8 cellular contexts compared by ENCODE assay signal in the genomic region with DNA sequence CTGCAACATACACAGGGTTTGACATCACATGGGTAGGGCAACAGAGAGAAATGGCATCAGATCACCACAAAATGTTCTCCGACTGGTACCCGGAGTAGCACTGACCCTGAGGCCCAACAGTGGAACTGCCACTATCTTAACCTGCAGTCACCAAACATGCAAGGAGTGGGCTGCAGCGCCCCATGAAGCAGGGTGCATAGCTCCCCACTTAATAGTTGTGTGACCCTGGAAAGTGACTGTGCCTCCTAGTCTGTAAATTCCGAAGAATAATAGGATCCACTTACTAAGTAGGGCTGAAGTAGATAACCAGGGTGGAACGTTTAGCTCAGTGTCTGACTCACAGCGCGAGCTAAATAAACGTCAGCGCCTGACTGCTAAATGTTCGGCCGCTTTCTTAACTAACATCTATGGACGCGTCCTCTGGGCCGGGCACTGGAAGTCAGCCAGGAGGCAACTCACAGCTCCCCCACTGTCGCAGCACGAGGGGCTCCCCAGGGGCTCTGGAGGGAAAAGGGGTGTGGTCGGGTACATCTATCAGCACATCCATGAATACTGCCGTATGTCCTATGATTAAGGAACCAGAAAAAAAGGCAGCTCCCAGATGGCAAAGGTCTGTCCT. TPM values are rescaled to one million over a fixed set of nuclear protein-coding genes. Genes with fewer than 3 reads are reported as not detected.
A peak's percentile ranks its signal among the peaks of the same experiment; 100 is the strongest.
DNase-seq lines count a peak whose midpoint lies in the region; TF ChIP-seq lines count a peak whose summit lies in the region.

No MANE protein-coding gene starts in this region.

- peaks cover 16% of the 10 kb centered on the region for H3K79me2 ChIP-seq in smooth muscle cell (ENCODE audit: low read depth)

- H3K4me1 ChIP-seq in adipocyte (ENCODE audit: control insufficient read depth, insufficient read depth, low read length) = peaks cover 17% of the 10 kb centered on the region
- H3K4me1 ChIP-seq in iPS DF 6.9 (ENCODE audit: control insufficient read depth, insufficient read depth, low read length) = no peaks in the 10 kb centered on the region
- H3K4me1 ChIP-seq in smooth muscle cell (ENCODE audit: low read depth) = peaks cover 6% of the 10 kb centered on the region

- H3K4me2 ChIP-seq in smooth muscle cell = peak overlapping the region; percentile 90

- no peak for DNase-seq in GM06990 (ENCODE audit: extremely low read depth, insufficient read length)
- no peak for DNase-seq in LNCaP clone FGC (ENCODE audit: low read depth)
- peak; percentile 86 for DNase-seq in adipocyte (ENCODE audit: low read depth)
- DNase-seq in iPS DF 6.9 (ENCODE audit: low read depth, low spot score) = no peak
- DNase-seq in smooth muscle cell (lab: John Stamatoyannopoulos, UW; ENCODE audit: unreplicated experiment) = peak; percentile 69
- no peak for DNase-seq in UCSD-AML1 (lab: John Stamatoyannopoulos, UW; ENCODE audit: unreplicated experiment)
- DNase-seq in GM10266 (ENCODE audit: extremely low spot score) = no peak
- no peak for DNase-seq in GM19240 (ENCODE audit: insufficient read length, low spot score)

- H3K9me3 ChIP-seq in adipocyte (ENCODE audit: control insufficient read depth, low read length) (no peaks in the 10 kb centered on the region), iPS DF 6.9 (ENCODE audit: control insufficient read depth, insufficient read depth, low read length) (no peaks in the 10 kb centered on the region), smooth muscle cell (replicated peaks; ENCODE audit: low read depth) (no peaks in the 10 kb centered on the region)

- H2AFZ ChIP-seq in smooth muscle cell (ENCODE audit: low read depth) = no peak overlapping the region

- H3K9ac ChIP-seq in adipocyte (ENCODE audit: low read length) = peak overlapping the region; percentile 98
- peak overlapping the region; percentile 87 for H3K9ac ChIP-seq in smooth muscle cell (ENCODE audit: low read depth)

- H3F3A ChIP-seq in smooth muscle cell (ENCODE audit: low read depth) = peaks cover 13% of the 10 kb centered on the region

- TF ChIP-seq CTCF in GM06990 (IDR thresholded peaks at IDR 0.05; ENCODE audit: insufficient read depth, low read length, poor library complexity, severe bottlenecking) (no peak), LNCaP clone FGC (IDR thresholded peaks at IDR 0.05; ENCODE audit: control insufficient read depth, extremely low read depth, insufficient read depth) (no peak), smooth muscle cell (IDR thresholded peaks at IDR 0.05; ENCODE audit: borderline replicate concordance, insufficient read depth, poor library complexity, severe bottlenecking) (no peak), GM10266 (IDR thresholded peaks at IDR 0.05; ENCODE audit: control insufficient read depth, insufficient read depth, low read depth, missing control alignments) (no peak)

- H3K36me3 ChIP-seq in GM06990 (ENCODE audit: control insufficient read depth, insufficient read depth, low read length) (peaks cover 5% of the 10 kb centered on the region), adipocyte (ENCODE audit: control insufficient read depth, insufficient read depth, low read length, severe bottlenecking) (peaks cover 16% of the 10 kb centered on the region), iPS DF 6.9 (ENCODE audit: control insufficient read depth, insufficient read depth, low read length) (peaks cover 4% of the 10 kb centered on the region; the same call in 1 of the 2 replicates), smooth muscle cell (ENCODE audit: low read depth) (no peaks in the 10 kb centered on the region)

- peak overlapping the region; percentile 90 for H3K4me3 ChIP-seq in GM06990 (replicated peaks; ENCODE audit: low read depth, low read length)
- peak overlapping the region; percentile 97 for H3K4me3 ChIP-seq in LNCaP clone FGC (ENCODE audit: low read depth, low read length)
- peak overlapping the region; percentile 88 for H3K4me3 ChIP-seq in adipocyte (ENCODE audit: low read length)
- H3K4me3 ChIP-seq in iPS DF 6.9 (ENCODE audit: low read length) = peak overlapping the region; percentile 90
- peak overlapping the region; percentile 60 for H3K4me3 ChIP-seq in smooth muscle cell

- no CpG with 5 or more reads among the region's 18 CpGs for WGBS in iPS DF 6.9 (ENCODE audit: insufficient coverage, insufficient read length)
- 20% methylated on average over 18 of the region's 18 CpGs for WGBS in smooth muscle cell (ENCODE audit: low lambda C conversion rate)

- peaks cover 34% of the 10 kb centered on the region for H4K20me1 ChIP-seq in smooth muscle cell (ENCODE audit: low read depth)

- no peak overlapping the region for H3K27ac ChIP-seq in iPS DF 6.9 (ENCODE audit: low read length)
- H3K27ac ChIP-seq in smooth muscle cell (ENCODE audit: low read depth) = peak overlapping the region; percentile 93

- no peaks in the 10 kb centered on the region for H3K27me3 ChIP-seq in GM06990 (replicated peaks; ENCODE audit: control insufficient read depth, insufficient read depth, low read length)
- H3K27me3 ChIP-seq in adipocyte (replicated peaks; ENCODE audit: control insufficient read depth, insufficient read depth, low read length) = no peaks in the 10 kb centered on the region
- no peaks in the 10 kb centered on the region for H3K27me3 ChIP-seq in iPS DF 6.9 (ENCODE audit: control insufficient read depth, insufficient read depth, low read length)
- no peaks in the 10 kb centered on the region for H3K27me3 ChIP-seq in smooth muscle cell (ENCODE audit: low read depth)

RNA-seq across cellular contexts. Expression of a gene that starts 0.8 kb away (rescaled TPM):
- total RNA-seq in smooth muscle cell = 7.2 and 8.0 TPM in 2 replicates
- polyA plus RNA-seq in smooth muscle cell = 17.3 and 22.6 TPM in 2 replicates

RNA-seq across cellular contexts. Expression of a gene that starts 29.4 kb away (rescaled TPM):
- not detected in 2 replicates for total RNA-seq in smooth muscle cell
- not detected in 2 replicates for polyA plus RNA-seq in smooth muscle cell

RNA-seq across cellular contexts. Expression of a gene that starts 33.4 kb away (rescaled TPM):
- total RNA-seq in smooth muscle cell = 281 and 307 TPM in 2 replicates
- polyA plus RNA-seq in smooth muscle cell = 482 and 510 TPM in 2 replicates

Comparison
In these comparisons a context has a peak if more than half of its experiments do, and no peak if none do; other contexts are left out.
1. DNase-seq: peak in adipocyte (single experiment) and smooth muscle cell (single experiment); none in GM06990 (single experiment), LNCaP clone FGC (single experiment), iPS DF 6.9 (single experiment), UCSD-AML1 (single experiment), GM10266 (single experiment) and GM19240 (single experiment).
2. Peak in every context shown above with its lines, with median percentiles within 50 percentile points of each other: H3K4me3 ChIP-seq.